9 cellular contexts compared by ENCODE assay signal in the genomic region with DNA sequence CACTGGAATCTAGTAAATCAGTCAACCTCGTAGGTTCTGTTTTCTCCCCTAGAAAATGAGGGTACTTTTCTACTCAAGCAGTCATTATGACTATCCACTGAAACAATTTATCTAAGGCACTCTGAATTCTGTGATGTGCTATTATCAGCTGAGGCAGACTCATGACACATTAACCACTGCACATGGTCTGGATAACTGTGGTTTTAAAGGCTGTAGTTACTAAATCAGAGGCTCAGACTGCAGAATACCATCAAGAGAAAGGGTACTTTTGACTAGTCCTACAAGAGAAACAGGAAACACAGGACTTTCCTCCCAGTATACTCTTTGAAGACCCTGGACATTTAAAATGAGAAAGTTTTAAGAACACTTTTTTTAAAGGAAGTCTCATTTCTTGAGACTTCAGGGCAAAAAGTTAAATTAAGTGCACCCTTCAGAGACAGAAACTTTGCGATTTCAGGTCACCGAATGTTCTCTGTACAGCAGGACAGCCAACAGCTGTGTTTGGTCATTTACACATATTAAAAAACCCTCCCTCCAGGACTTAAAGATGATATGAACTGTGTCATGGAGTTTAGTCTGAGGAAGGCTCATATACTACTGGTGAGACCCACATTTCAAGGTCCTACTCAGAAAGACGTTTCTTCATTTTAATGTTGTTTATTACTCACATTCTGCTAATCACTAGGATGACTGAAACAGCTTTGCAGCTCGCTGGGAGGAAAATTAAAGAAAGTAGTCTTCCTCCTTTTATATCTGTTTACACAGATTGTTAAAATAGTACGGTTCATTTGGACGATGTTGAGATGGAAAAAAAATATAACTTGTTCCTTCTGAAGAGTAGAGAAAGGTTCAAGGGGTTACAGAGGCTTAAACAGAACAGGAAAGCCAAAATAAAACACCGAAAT. TPM values are rescaled to one million over a fixed set of nuclear protein-coding genes. Genes with fewer than 3 reads are reported as not detected.
DNase-seq lines count a peak whose midpoint lies in the region; ATAC-seq and TF ChIP-seq lines count a peak whose summit lies in the region.
"Had no signal": no experiment of that assay in that cellular context is flagged by ENCODE, and none has a peak within 500 bp of the region (broad histone marks: within the 10 kb centered on the region; RNA-seq: fewer than 3 reads in every experiment).

No MANE protein-coding gene starts in this region.

- H3K4me3 ChIP-seq in IMR-90 (ENCODE audit: insufficient read depth, low read depth, low read length) (peak overlapping the region; percentile 27; the same call in 1 of the 2 replicates), psoas muscle (no peak overlapping the region)

- no peak overlapping the region; the same call in 1 of the 2 replicates for H3K9ac ChIP-seq in IMR-90 (ENCODE audit: low read depth, low read length)

- H3K36me3 Mint-ChIP-seq in central memory CD8-positive, alpha-beta T cell (ENCODE audit: insufficient read depth), result peaks cover 42% of the 10 kb centered on the region

- H2BK5ac ChIP-seq in IMR-90 (ENCODE audit: low read depth, low read length, poor library complexity, severe bottlenecking), result peak overlapping the region; percentile 94

- H3K4me1 ChIP-seq in IMR-90 (ENCODE audit: control insufficient read depth, insufficient read depth, low read length) (peaks cover 22% of the 10 kb centered on the region), psoas muscle (peaks cover 73% of the 10 kb centered on the region)

- H4K91ac ChIP-seq in IMR-90 (ENCODE audit: insufficient read depth, low read depth, low read length), result peak overlapping the region; percentile 14; the same call in 1 of the 2 replicates

- peak overlapping the region; percentile 15; the same call in 1 of the 2 replicates for H3K14ac ChIP-seq in IMR-90 (replicated peaks; ENCODE audit: low read depth, low read length)

- peak overlapping the region; percentile 7; the same call in 1 of the 2 replicates for H3K4ac ChIP-seq in IMR-90 (ENCODE audit: low read depth, low read length)

- peaks cover 24% of the 10 kb centered on the region for H3K9me1 ChIP-seq in IMR-90 (ENCODE audit: insufficient read depth, low read length)

- peak overlapping the region; percentile 26; the same call in 1 of the 2 replicates for H4K5ac ChIP-seq in IMR-90 (ENCODE audit: low read depth, low read length)

- peak overlapping the region; percentile 30; the same call in 1 of the 2 replicates for H3K56ac ChIP-seq in IMR-90 (ENCODE audit: extremely low read depth, insufficient read depth, low read length)

- H2AK5ac ChIP-seq in IMR-90 (ENCODE audit: low read depth, low read length), result peak overlapping the region; percentile 0; the same call in 1 of the 2 replicates

- H3K36me3 ChIP-seq in IMR-90 (ENCODE audit: control insufficient read depth, insufficient read depth, low read length) (peaks cover 16% of the 10 kb centered on the region), psoas muscle (ENCODE audit: insufficient read depth in 1 of 2, low read depth in 1 of 2) (no peaks in the 10 kb centered on the region)

- CTCF ChIA-PET in IMR-90 (lab: Yijun Ruan, JAX), result no interaction called here

- peak overlapping the region; percentile 27; the same call in 2 of the 3 replicates for H2BK15ac ChIP-seq in IMR-90 (ENCODE audit: low read depth, low read length)

- BruUV-seq in IMR-90 (replicated peaks; lab: Mats Ljungman, UMichigan), result no TSS peak

- no peak overlapping the region for H2AFZ ChIP-seq in IMR-90 (replicated peaks; ENCODE audit: low read length, poor library complexity)

- TF ChIP-seq POLR2A in IMR-90 (IDR thresholded peaks at IDR 0.05; ENCODE audit: low read depth, low read length), result peak; percentile 68; the same call in 1 of the 2 replicates

- no peaks in the 10 kb centered on the region for H3K27me3 Mint-ChIP-seq in central memory CD8-positive, alpha-beta T cell

- ATAC-seq in GM19351 (IDR thresholded peaks at IDR 0.05; ENCODE audit: unreplicated experiment), result peak; percentile 88
- ATAC-seq in IMR-90 (ENCODE audit: low read depth), result peak; percentile 88
- ATAC-seq in central memory CD8-positive, alpha-beta T cell (replicated peaks; ENCODE audit: extremely low read depth, poor library complexity, severe bottlenecking), result peak; percentile 88
- peak; percentile 65 to 87 (median 80) for ATAC-seq in psoas muscle

- no peak overlapping the region; the same call in 1 of the 2 replicates for H3K27ac ChIP-seq in IMR-90 (ENCODE audit: insufficient read depth, low read length)
- H3K27ac ChIP-seq in psoas muscle, result peak overlapping the region; percentile 86

- H3K27ac Mint-ChIP-seq in central memory CD8-positive, alpha-beta T cell (ENCODE audit: low read depth), result peak overlapping the region; percentile 46

- no peaks in the 10 kb centered on the region for H3K9me3 ChIP-seq in IMR-90 (ENCODE audit: control insufficient read depth, insufficient read depth, low read length)
- H3K9me3 ChIP-seq in psoas muscle, result no peaks in the 10 kb centered on the region

- H2BK120ac ChIP-seq in IMR-90 (ENCODE audit: low read depth, low read length), result peak overlapping the region; percentile 41

- POLR2A ChIA-PET in IMR-90 (lab: Charles Lee; ENCODE audit: unreplicated experiment), result no interaction called here

- peak overlapping the region; percentile 49; the same call in 1 of the 2 replicates for H3K18ac ChIP-seq in IMR-90 (ENCODE audit: low read depth, low read length)

- no peaks in the 10 kb centered on the region for H3K9me3 Mint-ChIP-seq in central memory CD8-positive, alpha-beta T cell
- H3K9me3 Mint-ChIP-seq: neural crest cell had no signal

- TF ChIP-seq RAD21 in IMR-90 (IDR thresholded peaks at IDR 0.05; ENCODE audit: low read length), result no peak

- H3K4me1 Mint-ChIP-seq in central memory CD8-positive, alpha-beta T cell, result peaks cover 77% of the 10 kb centered on the region
- H3K4me1 Mint-ChIP-seq: neural crest cell had no signal

- no peak overlapping the region for H2AK9ac ChIP-seq in IMR-90 (replicated peaks; ENCODE audit: low read depth, low read length, poor library complexity)

- TF ChIP-seq CTCF in IMR-90 (conservative IDR thresholded peaks at IDR 0.05; ENCODE audit: low read depth, low read length) (no peak), psoas muscle (IDR thresholded peaks at IDR 0.05) (no peak)

- in situ Hi-C loops in IMR-90 (cut with MboI; ENCODE audit: low sequenced_read_pairs), result no loop called here

- peaks cover 17% of the 10 kb centered on the region for H4K20me1 ChIP-seq in IMR-90 (ENCODE audit: insufficient read depth, low read length)

- peak overlapping the region; percentile 70; the same call in 1 of the 2 replicates for H3K23ac ChIP-seq in IMR-90 (ENCODE audit: low read depth, low read length)

- peak; percentile 98 for DNase-seq in IMR-90
- DNase-seq in central memory CD8-positive, alpha-beta T cell (ENCODE audit: low spot score in 2 of 2), result no peak
- DNase-seq in psoas muscle, result no peak
- DNase-seq in stimulated activated naive CD4-positive, alpha-beta T cell (lab: John Stamatoyannopoulos, UW), result no peak
- no peak for DNase-seq in iPS-NIHi11 (ENCODE audit: low spot score)
- no peak for DNase-seq in activated naive CD4-positive, alpha-beta T cell treated with anti-CD3 and anti-CD28 coated beads, Interleukin-2, amount 50 U/mL, for 16 hours
- DNase-seq in stimulated activated naive CD4-positive, alpha-beta T cell treated with Interleukin-2 at 50 U/mL for 16 hours (lab: John Stamatoyannopoulos, UW), result no peak

- no peaks in the 10 kb centered on the region for H3K27me3 ChIP-seq in IMR-90 (ENCODE audit: control insufficient read depth, insufficient read depth, low read length)
- no peaks in the 10 kb centered on the region for H3K27me3 ChIP-seq in psoas muscle (ENCODE audit: insufficient read depth in 3 of 3, low read length in 2 of 3)

- peak overlapping the region in 1 of 2 experiments; percentile 73; a peak in 2 of 4 replicates for H4K8ac ChIP-seq in IMR-90 (ENCODE audit: low read depth in 2 of 2, low read length in 2 of 2)

- H3K79me1 ChIP-seq in IMR-90 (ENCODE audit: low read depth in 1 of 2, low read length in 2 of 2), result peaks cover 36 to 70% of the 10 kb centered on the region in 2 experiments

- no CpG with 5 or more reads among the region's 8 CpGs for WGBS in IMR-90 (ENCODE audit: extremely low coverage in 2 of 2, insufficient read length in 1 of 2), 2 experiments
- WGBS in psoas muscle, 3 donors, result 53 to 70% (median 60%) methylated on average over 8 of the region's 8 CpGs

- dilution Hi-C loops in IMR-90 (cut with HindIII; ENCODE audit: low sequenced_read_pairs, unreplicated experiment), result no loop called here

- peak overlapping the region; percentile 30 for H2BK20ac ChIP-seq in IMR-90 (ENCODE audit: low read depth, low read length)

- H3K4me2 ChIP-seq in IMR-90 (ENCODE audit: low read depth, low read length), result peak overlapping the region; percentile 84; the same call in 1 of the 2 replicates

- intact Hi-C loops in IMR-90 (cut with micrococcal nuclease), result no loop called here
- intact Hi-C loops in psoas muscle (cut with DNase I), result no loop called here

- no peak overlapping the region for H3K4me3 Mint-ChIP-seq in central memory CD8-positive, alpha-beta T cell
- H3K4me3 Mint-ChIP-seq: neural crest cell had no signal

TF ChIP-seq in IMR-90, 13 proteins besides CTCF, POLR2A, EP300 and RAD21 (continues in another document):
- TF ChIP-seq MXI1 (IDR thresholded peaks at IDR 0.05; ENCODE audit: borderline replicate concordance, low read depth, low read length) (peak; percentile 85; the same call in 1 of the 2 replicates), MAFK (IDR thresholded peaks at IDR 0.05; ENCODE audit: low read depth, low read length) (0 out of 2 replicates have a peak, but pooled peaks have one; percentile 5), CEBPB (IDR thresholded peaks at IDR 0.05; ENCODE audit: low read depth, low read length) (peak; percentile 77), CHD1 (IDR thresholded peaks at IDR 0.05; ENCODE audit: low read depth, low read length) (0 out of 2 replicates have a peak, but pooled peaks have one; percentile 61), SMC3 (IDR thresholded peaks at IDR 0.05; ENCODE audit: low read depth, low read length) (peak; percentile 25; the same call in 1 of the 2 replicates), USF2 (IDR thresholded peaks at IDR 0.05; ENCODE audit: low read depth, low read length) (peak; percentile 59), BHLHE40 (IDR thresholded peaks at IDR 0.05; ENCODE audit: low read depth, low read length) (peak; percentile 92), MAZ (IDR thresholded peaks at IDR 0.05; ENCODE audit: borderline replicate concordance, low read depth, low read length) (no peak)

RNA-seq across cellular contexts. Expression of gene ATXN1, which starts 19.9 kb away (rescaled TPM):
- total RNA-seq in IMR-90 (2012; rRNA removed) (11.1 and 13.9 TPM in 2 replicates), psoas muscle (10 to 100 TPM; 21.6 to 50.9 (median 38.1) TPM)
- polyA plus RNA-seq in IMR-90 (2012; rRNA removed) (7.3 and 9.7 TPM in 2 replicates), psoas muscle (1 to 10 TPM; 1.3 to 9.9 (median 5.1) TPM)
- 3.4 and 8.9 TPM in 2 replicates for polyA plus RNA-seq in IMR-90 (2012; cell fraction: cytosol; rRNA removed)
- polyA plus RNA-seq in IMR-90 (2012; cell fraction: nucleus; rRNA removed; ENCODE audit: low replicate concordance), result 20.5 and 29.3 TPM in 2 replicates
